Comparison of ENCODE assay signal across 1 cellular context in the genomic region with DNA sequence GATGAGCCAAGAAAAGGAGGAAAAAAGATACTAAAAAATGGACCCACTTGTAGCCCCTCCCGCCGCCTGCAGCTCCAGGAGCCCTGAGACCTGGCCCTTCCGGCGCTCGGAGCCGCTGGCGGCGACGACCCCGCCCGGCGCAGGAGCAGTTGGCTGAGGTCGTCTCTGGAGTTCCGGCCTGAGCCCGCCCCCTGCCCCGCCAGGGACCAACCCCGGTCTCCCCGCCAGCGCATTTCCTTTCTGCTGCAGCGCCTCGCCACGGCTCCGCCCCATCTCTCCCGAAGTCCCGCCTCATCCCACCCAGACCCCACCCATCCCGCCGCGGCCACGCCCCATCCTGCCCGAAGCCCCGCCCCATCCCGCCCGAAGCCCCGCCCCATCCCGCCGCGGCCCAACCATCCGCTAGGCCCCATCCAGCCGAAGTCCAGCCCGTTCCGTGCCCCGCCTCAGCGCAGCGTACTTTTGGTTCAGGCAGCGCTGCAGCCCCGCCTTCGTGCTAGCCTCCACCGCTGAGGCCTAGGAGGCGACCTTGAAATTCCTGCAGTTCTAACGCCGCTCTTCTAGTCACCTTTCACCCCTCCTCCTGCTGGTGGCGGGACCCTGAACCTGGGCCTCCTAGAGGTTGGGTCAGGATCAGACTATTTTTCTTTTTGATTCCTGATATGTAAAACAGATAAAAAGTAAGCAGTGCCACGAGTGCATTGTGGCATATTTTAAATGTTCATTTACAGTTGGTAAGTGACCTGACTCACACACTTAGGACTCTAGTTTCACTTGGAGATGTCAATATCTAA.
TF ChIP-seq lines count a peak whose summit lies in the region.

A gene with protein sequence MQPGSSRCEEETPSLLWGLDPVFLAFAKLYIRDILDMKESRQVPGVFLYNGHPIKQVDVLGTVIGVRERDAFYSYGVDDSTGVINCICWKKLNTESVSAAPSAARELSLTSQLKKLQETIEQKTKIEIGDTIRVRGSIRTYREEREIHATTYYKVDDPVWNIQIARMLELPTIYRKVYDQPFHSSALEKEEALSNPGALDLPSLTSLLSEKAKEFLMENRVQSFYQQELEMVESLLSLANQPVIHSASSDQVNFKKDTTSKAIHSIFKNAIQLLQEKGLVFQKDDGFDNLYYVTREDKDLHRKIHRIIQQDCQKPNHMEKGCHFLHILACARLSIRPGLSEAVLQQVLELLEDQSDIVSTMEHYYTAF (minus strand): TSS at position 132 of the 794 bp plus-strand sequence. CDS start 590 bp downstream, outside the sequence.

TF ChIP-seq in HepG2, 621 proteins besides CTCF, POLR2A, EP300 and RAD21 (continued from another document and continues in another):
- TF ChIP-seq, protein P1, sequence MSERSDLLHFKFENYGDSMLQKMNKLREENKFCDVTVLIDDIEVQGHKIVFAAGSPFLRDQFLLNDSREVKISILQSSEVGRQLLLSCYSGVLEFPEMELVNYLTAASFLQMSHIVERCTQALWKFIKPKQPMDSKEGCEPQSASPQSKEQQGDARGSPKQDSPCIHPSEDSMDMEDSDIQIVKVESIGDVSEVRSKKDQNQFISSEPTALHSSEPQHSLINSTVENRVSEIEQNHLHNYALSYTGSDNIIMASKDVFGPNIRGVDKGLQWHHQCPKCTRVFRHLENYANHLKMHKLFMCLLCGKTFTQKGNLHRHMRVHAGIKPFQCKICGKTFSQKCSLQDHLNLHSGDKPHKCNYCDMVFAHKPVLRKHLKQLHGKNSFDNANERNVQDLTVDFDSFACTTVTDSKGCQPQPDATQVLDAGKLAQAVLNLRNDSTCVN (CRISPR knock-in tag; IDR thresholded peaks at IDR 0.05; ENCODE audit: borderline replicate concordance) = 0 out of 2 replicates have a peak, but pooled peaks have one; percentile 22
- TF ChIP-seq ZNF224 (CRISPR knock-in tag; IDR thresholded peaks at IDR 0.05) (no peak), SRSF1 (optimal IDR thresholded peaks at IDR 0.05; ENCODE audit: low read depth, low read length) (peak; percentile 97), ZNF879 (CRISPR knock-in tag; IDR thresholded peaks at IDR 0.05) (no peak), ZNF878 (CRISPR knock-in tag; IDR thresholded peaks at IDR 0.05) (no peak), ZNF382 (CRISPR knock-in tag; IDR thresholded peaks at IDR 0.05; ENCODE audit: borderline replicate concordance) (no peak), MAZ (IDR thresholded peaks at IDR 0.05; ENCODE audit: borderline replicate concordance, low read depth, low read length) (peak; percentile 72), MAZ (CRISPR knock-in tag; IDR thresholded peaks at IDR 0.05; ENCODE audit: low read depth) (peak; percentile 82; the same call in 1 of the 2 replicates), SP1 (IDR thresholded peaks at IDR 0.05) (no peak), SP1 (CRISPR knock-in tag; IDR thresholded peaks at IDR 0.05) (peak; percentile 74), NFKBIZ (CRISPR knock-in tag; IDR thresholded peaks at IDR 0.05) (no peak), TBX2 (CRISPR knock-in tag; IDR thresholded peaks at IDR 0.05; ENCODE audit: borderline replicate concordance) (peak; percentile 24; the same call in 1 of the 2 replicates), POLR2AphosphoS2 (IDR thresholded peaks at IDR 0.05; ENCODE audit: low read depth, low read length) (no peak), ZNF782 (CRISPR knock-in tag; IDR thresholded peaks at IDR 0.05; ENCODE audit: borderline replicate concordance) (no peak; the same call in 1 of the 2 replicates), ZFP90 (CRISPR knock-in tag; IDR thresholded peaks at IDR 0.05; ENCODE audit: borderline replicate concordance) (0 out of 2 replicates have a peak, but pooled peaks have one; percentile 62), SCMH1 (CRISPR knock-in tag; IDR thresholded peaks at IDR 0.05; ENCODE audit: borderline replicate concordance) (no peak), MXI1 (IDR thresholded peaks at IDR 0.05; ENCODE audit: borderline replicate concordance, low read depth, low read length) (peak; percentile 15; the same call in 1 of the 3 replicates), LCORL (IDR thresholded peaks at IDR 0.05) (0 out of 2 replicates have a peak, but pooled peaks have one; percentile 42), LCORL (CRISPR knock-in tag; IDR thresholded peaks at IDR 0.05) (peak; percentile 88), CHCHD3 (CRISPR knock-in tag; IDR thresholded peaks at IDR 0.05) (no peak), PAF1 (CRISPR knock-in tag; IDR thresholded peaks at IDR 0.05) (no peak), SUZ12 (IDR thresholded peaks at IDR 0.05; ENCODE audit: low read depth, low read length) (no peak), ZNF556 (CRISPR knock-in tag; IDR thresholded peaks at IDR 0.05; ENCODE audit: borderline replicate concordance) (no peak), DMAP1 (CRISPR knock-in tag; IDR thresholded peaks at IDR 0.05) (no peak; the same call in 1 of the 2 replicates), CCDC6 (CRISPR knock-in tag; IDR thresholded peaks at IDR 0.05) (no peak; the same call in none of the 2 replicates), ZNF678 (CRISPR knock-in tag; IDR thresholded peaks at IDR 0.05) (no peak), THAP11 (CRISPR knock-in tag; IDR thresholded peaks at IDR 0.05) (peak; percentile 70), ZNF777 (CRISPR knock-in tag; IDR thresholded peaks at IDR 0.05) (peak; percentile 46; the same call in 1 of the 2 replicates), ZNF343 (CRISPR knock-in tag; IDR thresholded peaks at IDR 0.05) (no peak), HIVEP1 (CRISPR knock-in tag; IDR thresholded peaks at IDR 0.05) (no peak), RXRA (CRISPR knock-in tag; IDR thresholded peaks at IDR 0.05) (peak; percentile 69), SMAD9 (CRISPR knock-in tag; IDR thresholded peaks at IDR 0.05) (no peak), EHMT2 (IDR thresholded peaks at IDR 0.05; ENCODE audit: borderline replicate concordance, low read depth, low read length) (peak; percentile 70; the same call in 1 of the 2 replicates), MAFK (conservative IDR thresholded peaks at IDR 0.05 in 1 of 2, IDR thresholded peaks at IDR 0.05 in 1 of 2; ENCODE audit: low read length in 2 of 2) (no peak), RORA (CRISPR knock-in tag; IDR thresholded peaks at IDR 0.05) (no peak), ATF7 (IDR thresholded peaks at IDR 0.05) (no peak), ATF7 (CRISPR knock-in tag; IDR thresholded peaks at IDR 0.05) (no peak), CBX1 (IDR thresholded peaks at IDR 0.05; ENCODE audit: low read depth) (peak; percentile 45), NKX3-1 (CRISPR knock-in tag; IDR thresholded peaks at IDR 0.05) (peak; percentile 20; the same call in 1 of the 2 replicates), SOX13 (IDR thresholded peaks at IDR 0.05) (no peak), SOX13 (CRISPR knock-in tag; conservative IDR thresholded peaks at IDR 0.05 in 1 of 2, IDR thresholded peaks at IDR 0.05 in 1 of 2) (peak in 1 of 2 experiments; percentile 59; a peak in 1 of 4 replicates), ZNF792 (CRISPR knock-in tag; IDR thresholded peaks at IDR 0.05) (0 out of 2 replicates have a peak, but pooled peaks have one; percentile 40), ZNF121 (CRISPR knock-in tag; IDR thresholded peaks at IDR 0.05) (0 out of 2 replicates have a peak, but pooled peaks have one; percentile 36), NFRKB (IDR thresholded peaks at IDR 0.05) (no peak), ZNF253 (CRISPR knock-in tag; IDR thresholded peaks at IDR 0.05; ENCODE audit: borderline replicate concordance) (no peak), ZNF468 (CRISPR knock-in tag; IDR thresholded peaks at IDR 0.05) (no peak), ZNF350 (CRISPR knock-in tag; IDR thresholded peaks at IDR 0.05; ENCODE audit: borderline replicate concordance, low read depth) (peak; percentile 42; the same call in 1 of the 2 replicates)
- TF ChIP-seq, protein P2, sequence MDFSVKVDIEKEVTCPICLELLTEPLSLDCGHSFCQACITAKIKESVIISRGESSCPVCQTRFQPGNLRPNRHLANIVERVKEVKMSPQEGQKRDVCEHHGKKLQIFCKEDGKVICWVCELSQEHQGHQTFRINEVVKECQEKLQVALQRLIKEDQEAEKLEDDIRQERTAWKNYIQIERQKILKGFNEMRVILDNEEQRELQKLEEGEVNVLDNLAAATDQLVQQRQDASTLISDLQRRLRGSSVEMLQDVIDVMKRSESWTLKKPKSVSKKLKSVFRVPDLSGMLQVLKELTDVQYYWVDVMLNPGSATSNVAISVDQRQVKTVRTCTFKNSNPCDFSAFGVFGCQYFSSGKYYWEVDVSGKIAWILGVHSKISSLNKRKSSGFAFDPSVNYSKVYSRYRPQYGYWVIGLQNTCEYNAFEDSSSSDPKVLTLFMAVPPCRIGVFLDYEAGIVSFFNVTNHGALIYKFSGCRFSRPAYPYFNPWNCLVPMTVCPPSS (IDR thresholded peaks at IDR 0.05) = no peak
- TF ChIP-seq, protein P3, sequence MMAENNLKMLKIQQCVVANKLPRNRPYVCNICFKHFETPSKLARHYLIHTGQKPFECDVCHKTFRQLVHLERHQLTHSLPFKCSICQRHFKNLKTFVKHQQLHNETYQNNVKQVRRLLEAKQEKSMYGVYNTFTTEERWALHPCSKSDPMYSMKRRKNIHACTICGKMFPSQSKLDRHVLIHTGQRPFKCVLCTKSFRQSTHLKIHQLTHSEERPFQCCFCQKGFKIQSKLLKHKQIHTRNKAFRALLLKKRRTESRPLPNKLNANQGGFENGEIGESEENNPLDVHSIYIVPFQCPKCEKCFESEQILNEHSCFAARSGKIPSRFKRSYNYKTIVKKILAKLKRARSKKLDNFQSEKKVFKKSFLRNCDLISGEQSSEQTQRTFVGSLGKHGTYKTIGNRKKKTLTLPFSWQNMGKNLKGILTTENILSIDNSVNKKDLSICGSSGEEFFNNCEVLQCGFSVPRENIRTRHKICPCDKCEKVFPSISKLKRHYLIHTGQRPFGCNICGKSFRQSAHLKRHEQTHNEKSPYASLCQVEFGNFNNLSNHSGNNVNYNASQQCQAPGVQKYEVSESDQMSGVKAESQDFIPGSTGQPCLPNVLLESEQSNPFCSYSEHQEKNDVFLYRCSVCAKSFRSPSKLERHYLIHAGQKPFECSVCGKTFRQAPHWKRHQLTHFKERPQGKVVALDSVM (CRISPR knock-in tag; IDR thresholded peaks at IDR 0.05) = peak; percentile 96
- TF ChIP-seq, protein P4, sequence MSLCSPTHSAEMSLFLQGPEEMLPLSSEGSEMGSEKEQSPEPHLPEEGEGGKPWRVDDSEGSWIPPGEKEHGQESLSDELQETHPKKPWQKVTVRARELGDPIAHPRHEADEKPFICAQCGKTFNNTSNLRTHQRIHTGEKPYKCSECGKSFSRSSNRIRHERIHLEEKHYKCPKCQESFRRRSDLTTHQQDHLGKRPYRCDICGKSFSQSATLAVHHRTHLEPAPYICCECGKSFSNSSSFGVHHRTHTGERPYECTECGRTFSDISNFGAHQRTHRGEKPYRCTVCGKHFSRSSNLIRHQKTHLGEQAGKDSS (CRISPR knock-in tag; IDR thresholded peaks at IDR 0.05; ENCODE audit: borderline replicate concordance, low read depth) = no peak
- TF ChIP-seq, protein P5, sequence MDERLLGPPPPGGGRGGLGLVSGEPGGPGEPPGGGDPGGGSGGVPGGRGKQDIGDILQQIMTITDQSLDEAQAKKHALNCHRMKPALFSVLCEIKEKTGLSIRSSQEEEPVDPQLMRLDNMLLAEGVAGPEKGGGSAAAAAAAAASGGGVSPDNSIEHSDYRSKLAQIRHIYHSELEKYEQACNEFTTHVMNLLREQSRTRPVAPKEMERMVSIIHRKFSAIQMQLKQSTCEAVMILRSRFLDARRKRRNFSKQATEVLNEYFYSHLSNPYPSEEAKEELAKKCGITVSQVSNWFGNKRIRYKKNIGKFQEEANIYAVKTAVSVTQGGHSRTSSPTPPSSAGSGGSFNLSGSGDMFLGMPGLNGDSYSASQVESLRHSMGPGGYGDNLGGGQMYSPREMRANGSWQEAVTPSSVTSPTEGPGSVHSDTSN (CRISPR knock-in tag; IDR thresholded peaks at IDR 0.05) = no peak
- TF ChIP-seq, protein P6, sequence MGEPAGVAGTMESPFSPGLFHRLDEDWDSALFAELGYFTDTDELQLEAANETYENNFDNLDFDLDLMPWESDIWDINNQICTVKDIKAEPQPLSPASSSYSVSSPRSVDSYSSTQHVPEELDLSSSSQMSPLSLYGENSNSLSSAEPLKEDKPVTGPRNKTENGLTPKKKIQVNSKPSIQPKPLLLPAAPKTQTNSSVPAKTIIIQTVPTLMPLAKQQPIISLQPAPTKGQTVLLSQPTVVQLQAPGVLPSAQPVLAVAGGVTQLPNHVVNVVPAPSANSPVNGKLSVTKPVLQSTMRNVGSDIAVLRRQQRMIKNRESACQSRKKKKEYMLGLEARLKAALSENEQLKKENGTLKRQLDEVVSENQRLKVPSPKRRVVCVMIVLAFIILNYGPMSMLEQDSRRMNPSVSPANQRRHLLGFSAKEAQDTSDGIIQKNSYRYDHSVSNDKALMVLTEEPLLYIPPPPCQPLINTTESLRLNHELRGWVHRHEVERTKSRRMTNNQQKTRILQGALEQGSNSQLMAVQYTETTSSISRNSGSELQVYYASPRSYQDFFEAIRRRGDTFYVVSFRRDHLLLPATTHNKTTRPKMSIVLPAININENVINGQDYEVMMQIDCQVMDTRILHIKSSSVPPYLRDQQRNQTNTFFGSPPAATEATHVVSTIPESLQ (CRISPR knock-in tag; conservative IDR thresholded peaks at IDR 0.05) = 0 out of 2 replicates have a peak, but pooled peaks have one; percentile 60
- TF ChIP-seq, protein P7, sequence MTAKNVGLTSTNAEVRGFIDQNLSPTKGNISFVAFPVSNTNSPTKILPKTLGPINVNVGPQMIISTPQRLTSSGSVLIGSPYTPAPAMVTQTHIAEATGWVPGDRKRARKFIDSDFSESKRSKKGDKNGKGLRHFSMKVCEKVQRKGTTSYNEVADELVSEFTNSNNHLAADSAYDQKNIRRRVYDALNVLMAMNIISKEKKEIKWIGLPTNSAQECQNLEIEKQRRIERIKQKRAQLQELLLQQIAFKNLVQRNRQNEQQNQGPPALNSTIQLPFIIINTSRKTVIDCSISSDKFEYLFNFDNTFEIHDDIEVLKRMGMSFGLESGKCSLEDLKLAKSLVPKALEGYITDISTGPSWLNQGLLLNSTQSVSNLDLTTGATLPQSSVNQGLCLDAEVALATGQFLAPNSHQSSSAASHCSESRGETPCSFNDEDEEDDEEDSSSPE (CRISPR knock-in tag; IDR thresholded peaks at IDR 0.05) = peak; percentile 78
- TF ChIP-seq, protein P8, sequence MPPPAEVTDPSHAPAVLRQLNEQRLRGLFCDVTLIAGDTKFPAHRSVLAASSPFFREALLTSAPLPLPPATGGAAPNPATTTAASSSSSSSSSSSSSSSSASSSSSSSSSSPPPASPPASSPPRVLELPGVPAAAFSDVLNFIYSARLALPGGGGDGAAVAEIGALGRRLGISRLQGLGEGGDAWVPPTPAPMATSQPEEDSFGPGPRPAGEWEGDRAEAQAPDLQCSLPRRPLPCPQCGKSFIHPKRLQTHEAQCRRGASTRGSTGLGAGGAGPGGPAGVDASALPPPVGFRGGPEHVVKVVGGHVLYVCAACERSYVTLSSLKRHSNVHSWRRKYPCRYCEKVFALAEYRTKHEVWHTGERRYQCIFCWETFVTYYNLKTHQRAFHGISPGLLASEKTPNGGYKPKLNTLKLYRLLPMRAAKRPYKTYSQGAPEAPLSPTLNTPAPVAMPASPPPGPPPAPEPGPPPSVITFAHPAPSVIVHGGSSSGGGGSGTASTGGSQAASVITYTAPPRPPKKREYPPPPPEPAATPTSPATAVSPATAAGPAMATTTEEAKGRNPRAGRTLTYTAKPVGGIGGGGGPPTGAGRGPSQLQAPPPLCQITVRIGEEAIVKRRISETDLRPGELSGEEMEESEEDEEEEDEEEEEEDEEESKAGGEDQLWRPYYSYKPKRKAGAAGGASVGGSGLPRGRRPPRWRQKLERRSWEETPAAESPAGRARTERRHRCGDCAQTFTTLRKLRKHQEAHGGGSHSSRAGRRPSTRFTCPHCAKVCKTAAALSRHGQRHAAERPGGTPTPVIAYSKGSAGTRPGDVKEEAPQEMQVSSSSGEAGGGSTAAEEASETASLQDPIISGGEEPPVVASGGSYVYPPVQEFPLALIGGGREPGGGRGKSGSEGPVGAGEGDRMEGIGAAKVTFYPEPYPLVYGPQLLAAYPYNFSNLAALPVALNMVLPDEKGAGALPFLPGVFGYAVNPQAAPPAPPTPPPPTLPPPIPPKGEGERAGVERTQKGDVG (CRISPR knock-in tag; IDR thresholded peaks at IDR 0.05; ENCODE audit: borderline replicate concordance) = 0 out of 2 replicates have a peak, but pooled peaks have one; percentile 9
